8 cellular contexts compared by ENCODE assay signal in genomic region chr9:117427357-117427913, GRCh38.
"Had no signal": no experiment of that assay in that cellular context is flagged by ENCODE, and none has a peak within 500 bp of the region (broad histone marks: within the 10 kb centered on the region; RNA-seq: fewer than 3 reads in every experiment).

No MANE protein-coding gene starts in this region.

- H3K27ac ChIP-seq: GM23248 had no signal

- H3K4me2 ChIP-seq: GM23338 had no signal

- H3K4me3 Mint-ChIP-seq: GM23338, H9, HFFc6 had no signal

- H3K9ac ChIP-seq: GM23248 had no signal

- H3K9me3 ChIP-seq: HAP-1 had no signal

- H3K36me3 ChIP-seq: HAP-1 had no signal

- H3K9me3 Mint-ChIP-seq: GM23338, H9 had no signal

- H3K27ac Mint-ChIP-seq: GM23338, H9, HFFc6 had no signal

- H2AFZ ChIP-seq: GM23248, GM23338 had no signal

- DNase-seq: GM23248, GOT3, H7, H9, HCEC 1CT, HFFc6 had no signal

- H3K4me3 ChIP-seq: GM23248, GM23338, HAP-1 had no signal
